In genomic region chr1:212366901-212367300, GRCh38 we compare ENCODE assay signal across 15 cellular contexts. TPM values are rescaled to one million over a fixed set of nuclear protein-coding genes. Genes with fewer than 3 reads are reported as not detected.
DNase-seq lines count a peak whose midpoint lies in the region; ATAC-seq and TF ChIP-seq lines count a peak whose summit lies in the region.
"Had no signal": no experiment of that assay in that cellular context is flagged by ENCODE, and none has a peak within 500 bp of the region (broad histone marks: within the 10 kb centered on the region; RNA-seq: fewer than 3 reads in every experiment).

No MANE protein-coding gene starts in this region.

- H3K36me3 ChIP-seq in thoracic aorta, result no peaks in the 10 kb centered on the region

- no peak overlapping the region for H3K27ac ChIP-seq in thoracic aorta
- H3K27ac ChIP-seq: HL-60, SJCRH30 had no signal

- no peak overlapping the region for H3K4me3 ChIP-seq in thoracic aorta
- H3K4me3 ChIP-seq: SJCRH30 had no signal

- peak overlapping the region; percentile 85 for H3K27ac Mint-ChIP-seq in activated naive CD4-positive, alpha-beta T cell treated with anti-CD3 and anti-CD28 coated beads, Interleukin-2, amount 50 U/mL, for 24 hours
- H3K27ac Mint-ChIP-seq: activated B cell treated with CpG ODN at 0.5 μM for 24 hours had no signal

- no peak overlapping the region for H3K4me3 Mint-ChIP-seq in activated naive CD4-positive, alpha-beta T cell treated with anti-CD3 and anti-CD28 coated beads, Interleukin-2, amount 50 U/mL, for 24 hours
- H3K4me3 Mint-ChIP-seq: activated B cell treated with CpG ODN at 0.5 μM for 24 hours had no signal

- TF ChIP-seq CTCF in thoracic aorta (IDR thresholded peaks at IDR 0.05), result no peak

- H3K9me3 Mint-ChIP-seq in activated naive CD4-positive, alpha-beta T cell treated with anti-CD3 and anti-CD28 coated beads, Interleukin-2, amount 50 U/mL, for 24 hours, result no peaks in the 10 kb centered on the region

- H3K27me3 ChIP-seq in thoracic aorta (replicated peaks; ENCODE audit: insufficient read depth), result no peaks in the 10 kb centered on the region
- H3K27me3 ChIP-seq: SJCRH30 had no signal

- no peaks in the 10 kb centered on the region for H3K27me3 Mint-ChIP-seq in activated naive CD4-positive, alpha-beta T cell treated with anti-CD3 and anti-CD28 coated beads, Interleukin-2, amount 50 U/mL, for 24 hours
- H3K27me3 Mint-ChIP-seq: activated B cell treated with CpG ODN at 0.5 μM for 24 hours had no signal

- H3K4me1 ChIP-seq in thoracic aorta (ENCODE audit: control insufficient read depth in 1 of 2, low read depth in 2 of 2), result peaks cover 0 to 13% of the 10 kb centered on the region in 2 donors
- H3K4me1 ChIP-seq: SJCRH30 had no signal

- no peaks in the 10 kb centered on the region for H3K9me3 ChIP-seq in thoracic aorta
- H3K9me3 ChIP-seq: SJCRH30 had no signal

- no peaks in the 10 kb centered on the region for H3K4me1 Mint-ChIP-seq in activated naive CD4-positive, alpha-beta T cell treated with anti-CD3 and anti-CD28 coated beads, Interleukin-2, amount 50 U/mL, for 24 hours
- H3K4me1 Mint-ChIP-seq: activated B cell treated with CpG ODN at 0.5 μM for 24 hours had no signal

- H3K36me3 Mint-ChIP-seq in activated naive CD4-positive, alpha-beta T cell treated with anti-CD3 and anti-CD28 coated beads, Interleukin-2, amount 50 U/mL, for 24 hours, result peaks cover 26% of the 10 kb centered on the region

- no peak for DNase-seq in activated naive CD4-positive, alpha-beta T cell treated with Interleukin-2 at 50 U/mL for 16 hours
- DNase-seq in amniotic epithelial cell (ENCODE audit: low read depth), result peak; percentile 50
- DNase-seq in hepatic stellate cell (ENCODE audit: low spot score), result peak; percentile 8
- DNase-seq in thoracic aorta (ENCODE audit: low spot score), result no peak
- DNase-seq in NCI-H1694 (lab: John Stamatoyannopoulos, UW), result no peak
- no peak for DNase-seq in DMS153 (lab: John Stamatoyannopoulos, UW)
- no peak for DNase-seq in activated T-cell treated with anti-CD3 and anti-CD28 coated beads, Interleukin-2, amount 50 U/mL, for 48 hours
- DNase-seq: activated B cell treated with CpG ODN at 0.5 μM for 24 hours; activated T-cell treated with anti-CD3 and anti-CD28 coated beads for 4 hours; central memory CD4-positive, alpha-beta T cell; DMS 273 treated with DMSO at 0.1 percent for 48 hours; NCI-H2107; SJCRH30 had no signal

- ATAC-seq in thoracic aorta (ENCODE audit: insufficient number of reproducible peaks, low FRiP score, low read depth), result peak; percentile 17

RNA-seq across cellular contexts. Expression of gene PACC1, which starts 47.8 kb away (rescaled TPM):
- 1 to 10 TPM; 3.2 to 4.1 TPM for total RNA-seq in thoracic aorta

Comparison
In these comparisons a context has a peak if more than half of its experiments do, and no peak if none do; other contexts are left out.
1. DNase-seq: peak in amniotic epithelial cell (single experiment) and hepatic stellate cell (single experiment); none in activated naive CD4-positive, alpha-beta T cell treated with Interleukin-2 at 50 U/mL for 16 hours (single experiment), thoracic aorta (single experiment), NCI-H1694 (single experiment), DMS153 (single experiment) and activated T-cell treated with anti-CD3 and anti-CD28 coated beads, Interleukin-2, amount 50 U/mL, for 48 hours (0 of 2).